In genomic region chr10:7767209-7767608, GRCh38 we compare ENCODE assay signal across 22 cellular contexts. TPM values are rescaled to one million over a fixed set of nuclear protein-coding genes. Genes with fewer than 3 reads are reported as not detected.
DNase-seq lines count a peak whose midpoint lies in the region; ATAC-seq and TF ChIP-seq lines count a peak whose summit lies in the region.
"Had no signal": no experiment of that assay in that cellular context is flagged by ENCODE, and none has a peak within 500 bp of the region (broad histone marks: within the 10 kb centered on the region; RNA-seq: fewer than 3 reads in every experiment).

No MANE protein-coding gene starts in this region.

- in situ Hi-C loops in astrocyte of the spinal cord (cut with HindIII; ENCODE audit: low sequenced_read_pairs) = no loop called here

- H3K27ac ChIP-seq in AG04450 (ENCODE audit: low read depth, low read length) = peak overlapping the region; percentile 59
- H3K27ac ChIP-seq: esophagus muscularis mucosa, left ventricle myocardium inferior, uterus had no signal

- DNase-seq in AG04450 (ENCODE audit: low read depth, low spot score) = peak; percentile 78
- peak; percentile 24 for DNase-seq in HT1080 (ENCODE audit: low read depth)
- DNase-seq in astrocyte of the spinal cord (ENCODE audit: low read depth, low spot score) = peak; percentile 86
- peak; percentile 68 for DNase-seq in fibroblast of the aortic adventitia (ENCODE audit: low read depth)
- no peak for DNase-seq in NCI-H510A (lab: John Stamatoyannopoulos, UW)
- DNase-seq in Right ventricle myocardium inferior (ENCODE audit: missing footprints) = no peak
- DNase-seq in NCI-H1417 treated with DMSO at 0.1 percent for 48 hours (lab: John Stamatoyannopoulos, UW) = no peak
- DNase-seq: activated T-cell treated with anti-CD3 and anti-CD28 coated beads, Interleukin-2, amount 50 U/mL, for 24 hours; amygdala; cerebellar nuclear complex; effector CD8-positive, alpha-beta T cell; left ventricle myocardium inferior; NCI-H1694; NCI-H2171 treated with DMSO at 0.1 percent for 48 hours; NCI-H69; nephron progenitor cell; RPMI8226; T-helper 9 cell; uterus had no signal

- H3K9me3 ChIP-seq in AG04450 (ENCODE audit: control insufficient read depth, insufficient read depth, low read length) = no peaks in the 10 kb centered on the region
- H3K9me3 ChIP-seq: esophagus muscularis mucosa, left ventricle myocardium inferior, uterus had no signal

- no peaks in the 10 kb centered on the region for H3K27me3 ChIP-seq in AG04450 (ENCODE audit: control insufficient read depth, insufficient read depth, low read length)
- H3K27me3 ChIP-seq: esophagus muscularis mucosa, uterus had no signal

- POLR2A ChIA-PET in AG04450 (lab: Yijun Ruan, JAX) = interaction anchor here (0.6 to 1.9 kb wide), 4 partner anchors 21 to 90 kb away, joined by 3 to 13 read pairs (median 4); partner anchors contain the start of genes ATP5F1C and KIN

- CTCF ChIA-PET in AG04450 (lab: Charles Lee) = interaction anchor here (0.6 to 1.4 kb wide), 3 partner anchors 28 to 242 kb away, joined by 3 to 4 read pairs (median 4); no protein-coding TSS in a partner anchor

- ATAC-seq in HG02678 (IDR thresholded peaks at IDR 0.05; ENCODE audit: unreplicated experiment) = no peak
- no peak for ATAC-seq in Right ventricle myocardium inferior
- ATAC-seq: sciatic nerve had no signal

- H3K4me3 ChIP-seq in AG04450 (ENCODE audit: low read depth, low read length) (no peak overlapping the region), astrocyte of the spinal cord (ENCODE audit: low read depth, low read length) (no peak overlapping the region), fibroblast of the aortic adventitia (ENCODE audit: low read depth, low read length) (no peak overlapping the region)
- H3K4me3 ChIP-seq: esophagus muscularis mucosa, left ventricle myocardium inferior, uterus had no signal

- TF ChIP-seq CTCF in AG04450 (IDR thresholded peaks at IDR 0.05; ENCODE audit: low read depth, low read length) = no peak
- no peak for TF ChIP-seq CTCF in astrocyte of the spinal cord (IDR thresholded peaks at IDR 0.05; ENCODE audit: low read depth, low read length)
- no peak for TF ChIP-seq CTCF in fibroblast of the aortic adventitia (IDR thresholded peaks at IDR 0.05; ENCODE audit: insufficient read depth, low read length)

- intact Hi-C loops in Right ventricle myocardium inferior (cut with DNase I) = no loop called here

RNA-seq across cellular contexts. Expression of gene KIN, which starts 20.6 kb away (rescaled TPM):
- polyA plus RNA-seq in AG04450 (2011; rRNA removed) = 10.2 and 16.0 TPM in 2 replicates
- polyA minus RNA-seq in AG04450 (2011; rRNA and poly(A)+ RNA removed) = 3.1 and 5.0 TPM in 2 replicates
- 11.7 and 16.8 TPM in 2 replicates for total RNA-seq in HT1080 (2014; rRNA removed; shearing (Covaris generic))
- 11.3 and 11.7 TPM in 2 replicates for polyA plus RNA-seq in HT1080 (2015; cell fraction: cytosol; rRNA removed)
- polyA plus RNA-seq in HT1080 (2015; cell fraction: nucleus; rRNA removed) = 12.8 and 15.2 TPM in 2 replicates
- total RNA-seq in fibroblast of the aortic adventitia (ENCODE audit: low replicate concordance) (7.0 and 55.2 TPM in 2 replicates), Right ventricle myocardium inferior (7.5 TPM)

RNA-seq across cellular contexts. Expression of gene ATP5F1C, which starts 20.8 kb away (rescaled TPM):
- 378 and 456 TPM in 2 replicates for polyA plus RNA-seq in AG04450 (2011; rRNA removed)
- polyA minus RNA-seq in AG04450 (2011; rRNA and poly(A)+ RNA removed) = 110 and 141 TPM in 2 replicates
- 461 and 469 TPM in 2 replicates for total RNA-seq in HT1080 (2014; rRNA removed; shearing (Covaris generic))
- 381 and 410 TPM in 2 replicates for polyA plus RNA-seq in HT1080 (2015; cell fraction: cytosol; rRNA removed)
- polyA plus RNA-seq in HT1080 (2015; cell fraction: nucleus; rRNA removed) = 307 and 361 TPM in 2 replicates
- total RNA-seq in fibroblast of the aortic adventitia (ENCODE audit: low replicate concordance) (96.4 and 251 TPM in 2 replicates), Right ventricle myocardium inferior (804 TPM)

RNA-seq across cellular contexts. Expression of gene TAF3, which starts 51.1 kb away (rescaled TPM):
- 2.3 and 3.1 TPM in 2 replicates for polyA plus RNA-seq in AG04450 (2011; rRNA removed)
- polyA minus RNA-seq in AG04450 (2011; rRNA and poly(A)+ RNA removed) = 2.3 and 2.7 TPM in 2 replicates
- 2.6 and 3.1 TPM in 2 replicates for total RNA-seq in HT1080 (2014; rRNA removed; shearing (Covaris generic))
- polyA plus RNA-seq in HT1080 (2015; cell fraction: cytosol; rRNA removed) = 5.6 and 6.1 TPM in 2 replicates
- 4.0 and 4.2 TPM in 2 replicates for polyA plus RNA-seq in HT1080 (2015; cell fraction: nucleus; rRNA removed)
- total RNA-seq in fibroblast of the aortic adventitia (ENCODE audit: low replicate concordance) = 3.9 and 6.5 TPM in 2 replicates
- total RNA-seq in Right ventricle myocardium inferior = 11.8 TPM

Comparison
In these comparisons a context has a peak if more than half of its experiments do, and no peak if none do; other contexts are left out.
1. DNase-seq: peak in AG04450 (single experiment), HT1080 (single experiment), astrocyte of the spinal cord (single experiment) and fibroblast of the aortic adventitia (single experiment); none in NCI-H510A (single experiment), Right ventricle myocardium inferior (single experiment) and NCI-H1417 treated with DMSO at 0.1 percent for 48 hours (single experiment).